10 cellular contexts compared by ENCODE assay signal in the genomic region with DNA sequence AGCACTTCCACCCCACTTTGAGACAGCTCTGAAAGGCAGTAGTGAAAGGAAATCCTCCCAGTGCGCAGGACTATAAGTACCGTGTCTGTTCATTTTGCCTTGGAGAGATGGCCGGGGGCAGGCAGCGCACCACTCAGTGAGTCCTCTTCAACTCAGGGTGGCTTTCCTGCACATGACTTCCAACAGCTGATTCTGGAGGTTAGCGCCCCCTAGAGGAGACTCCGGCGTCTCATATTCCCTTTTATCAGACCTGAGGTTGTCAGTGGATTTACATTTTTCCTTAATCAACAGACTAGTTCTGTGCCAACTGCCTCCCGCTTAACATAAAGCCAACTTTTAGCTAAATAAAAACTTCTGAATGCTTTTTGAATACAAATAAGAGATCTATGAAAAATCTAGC.
DNase-seq lines count a peak whose midpoint lies in the region; ATAC-seq, FAIRE-seq and TF ChIP-seq lines count a peak whose summit lies in the region.
"Had no signal": no experiment of that assay in that cellular context is flagged by ENCODE, and none has a peak within 500 bp of the region (broad histone marks: within the 10 kb centered on the region; RNA-seq: fewer than 3 reads in every experiment).

No MANE protein-coding gene starts in this region.

- H3K4me1 ChIP-seq in keratinocyte (ENCODE audit: control insufficient read depth, extremely low read depth, insufficient read depth, low read length): no peaks in the 10 kb centered on the region
- H3K4me1 ChIP-seq in naive thymus-derived CD4-positive, alpha-beta T cell (ENCODE audit: control insufficient read depth in 2 of 2, insufficient read depth in 2 of 2, low read length in 2 of 2): no peaks in the 10 kb centered on the region
- H3K4me1 ChIP-seq: body of pancreas had no signal

- H3K4me1 Mint-ChIP-seq in naive thymus-derived CD4-positive, alpha-beta T cell: peaks cover 0 to 3% (median 0%) of the 10 kb centered on the region in 7 donors

- H3K36me3 Mint-ChIP-seq in naive thymus-derived CD4-positive, alpha-beta T cell: peaks cover 0 to 5% (median 4%) of the 10 kb centered on the region in 5 donors

- H4K20me1 ChIP-seq in keratinocyte (ENCODE audit: control insufficient read depth, extremely low read depth, insufficient read depth, low read length): no peaks in the 10 kb centered on the region

- H3K9ac ChIP-seq in keratinocyte (ENCODE audit: control insufficient read depth, extremely low read depth, insufficient read depth, low read length): no peak overlapping the region

- H3K9me1 ChIP-seq in keratinocyte (ENCODE audit: control insufficient read depth, extremely low read depth, insufficient read depth, low read length): no peaks in the 10 kb centered on the region

- DNase-seq in D341Med (ENCODE audit: low spot score): peak; percentile 40
- no peak for DNase-seq in keratinocyte (ENCODE audit: low read depth, low spot score)
- no peak for DNase-seq in naive thymus-derived CD4-positive, alpha-beta T cell
- no peak for DNase-seq in SK-N-DZ (ENCODE audit: low spot score)
- no peak for DNase-seq in NCI-H187 (lab: John Stamatoyannopoulos, UW)
- DNase-seq: left ventricle myocardium superior had no signal

- peaks cover 0 to under 1% (median 0%) of the 10 kb centered on the region in 11 donors for H3K9me3 Mint-ChIP-seq in naive thymus-derived CD4-positive, alpha-beta T cell

- H2AFZ ChIP-seq in keratinocyte (ENCODE audit: control insufficient read depth, low read length): no peak overlapping the region

- no peak overlapping the region for H3K4me3 ChIP-seq in keratinocyte (ENCODE audit: control insufficient read depth in 2 of 3, extremely low read depth in 1 of 3, insufficient read depth in 2 of 3, low read depth in 1 of 3, low read length in 3 of 3)
- no peak overlapping the region for H3K4me3 ChIP-seq in naive thymus-derived CD4-positive, alpha-beta T cell (ENCODE audit: low read length)
- H3K4me3 ChIP-seq: body of pancreas had no signal

- H3K4me3 Mint-ChIP-seq in naive thymus-derived CD4-positive, alpha-beta T cell: no peak overlapping the region

- peaks cover 0 to 4% (median 0%) of the 10 kb centered on the region in 5 donors for H3K27me3 Mint-ChIP-seq in naive thymus-derived CD4-positive, alpha-beta T cell

- H3K27ac Mint-ChIP-seq in naive thymus-derived CD4-positive, alpha-beta T cell: no peak overlapping the region

- dilution Hi-C loops in keratinocyte (cut with MboI; ENCODE audit: extremely low pct_ligation_motif_present, low sequenced_read_pairs): no loop called here

- no peak for FAIRE-seq in keratinocyte (lab: Jason Lieb, UNC)

- H3K79me2 ChIP-seq in keratinocyte (ENCODE audit: control insufficient read depth, insufficient read depth, low read length): no peaks in the 10 kb centered on the region

- H3K9me3 ChIP-seq in keratinocyte (ENCODE audit: control insufficient read depth, low read depth, low read length): no peaks in the 10 kb centered on the region
- H3K9me3 ChIP-seq in naive thymus-derived CD4-positive, alpha-beta T cell (ENCODE audit: control insufficient read depth in 2 of 3, low read length in 3 of 3): no peaks in the 10 kb centered on the region
- H3K9me3 ChIP-seq: body of pancreas had no signal

- POLR2A ChIA-PET in naive thymus-derived CD4-positive, alpha-beta T cell (lab: Charles Lee): no interaction called here

- no peak overlapping the region for H3K4me2 ChIP-seq in keratinocyte (ENCODE audit: control insufficient read depth, extremely low read depth, insufficient read depth, low read depth, low read length)

- CTCF ChIA-PET in naive thymus-derived CD4-positive, alpha-beta T cell (lab: Charles Lee): no interaction called here

- intact Hi-C loops in naive thymus-derived CD4-positive, alpha-beta T cell (cut with micrococcal nuclease): no loop called here

- no peaks in the 10 kb centered on the region for H3K27me3 ChIP-seq in keratinocyte (ENCODE audit: control insufficient read depth, extremely low read depth, insufficient read depth, low read length)
- H3K27me3 ChIP-seq in naive thymus-derived CD4-positive, alpha-beta T cell (ENCODE audit: control insufficient read depth in 2 of 2, insufficient read depth in 2 of 2, low read length in 2 of 2): no peaks in the 10 kb centered on the region
- H3K27me3 ChIP-seq: body of pancreas had no signal

- TF ChIP-seq CTCF in keratinocyte (optimal IDR thresholded peaks at IDR 0.05 in 1 of 3, IDR thresholded peaks at IDR 0.05 in 1 of 3, conservative IDR thresholded peaks at IDR 0.05 in 1 of 3; ENCODE audit: extremely low read depth in 1 of 3, insufficient read depth in 2 of 3, low read length in 3 of 3): peak; percentile 31 to 40 (median 39)

- ATAC-seq in GM19351 (IDR thresholded peaks at IDR 0.05; ENCODE audit: unreplicated experiment) (peak; percentile 53), SK-N-SH treated with all-trans-retinoic acid at 6 μM for 48 hours (peak; percentile 40; the same call in 1 of the 3 replicates), GM21529 (IDR thresholded peaks at IDR 0.05; ENCODE audit: unreplicated experiment) (no peak)
- ATAC-seq in naive thymus-derived CD4-positive, alpha-beta T cell: no peak
- ATAC-seq: body of pancreas, left ventricle myocardium superior had no signal

- no peak overlapping the region for H3K27ac ChIP-seq in keratinocyte (ENCODE audit: control insufficient read depth, insufficient read depth, low read length)
- no peak overlapping the region for H3K27ac ChIP-seq in naive thymus-derived CD4-positive, alpha-beta T cell (ENCODE audit: low read depth, low read length)
- H3K27ac ChIP-seq: body of pancreas had no signal

- no peaks in the 10 kb centered on the region for H3K36me3 ChIP-seq in keratinocyte (ENCODE audit: control insufficient read depth in 2 of 2, extremely low read depth in 1 of 2, insufficient read depth in 2 of 2, low read length in 2 of 2)
- no peaks in the 10 kb centered on the region for H3K36me3 ChIP-seq in naive thymus-derived CD4-positive, alpha-beta T cell (ENCODE audit: control insufficient read depth in 2 of 3, insufficient read depth in 3 of 3, low read length in 3 of 3)

TF ChIP-seq in SK-N-SH treated with all-trans-retinoic acid at 6 μM for 48 hours, 23 proteins besides CTCF, POLR2A, EP300 and RAD21:
- TF ChIP-seq ZC3H10 (CRISPR knock-in tag; IDR thresholded peaks at IDR 0.05): no peak

Comparison
In these comparisons a context has a peak if more than half of its experiments do, and no peak if none do; other contexts are left out.
1. ATAC-seq: peak in GM19351 (single experiment) and SK-N-SH treated with all-trans-retinoic acid at 6 μM for 48 hours (single experiment); none in naive thymus-derived CD4-positive, alpha-beta T cell (single experiment) and GM21529 (single experiment).